Comparison of ENCODE assay signal across 1 cellular context in genomic region chr14:81400852-81401251, GRCh38.
TF ChIP-seq lines count a peak whose summit lies in the region.

No MANE protein-coding gene starts in this region.

TF ChIP-seq in HepG2, 621 proteins besides CTCF, POLR2A, EP300 and RAD21 (continued from another document):
- TF ChIP-seq ZNF646 (CRISPR knock-in tag; IDR thresholded peaks at IDR 0.05) (no peak), NFIC (IDR thresholded peaks at IDR 0.05; ENCODE audit: low read length) (no peak), IKZF5 (CRISPR knock-in tag; IDR thresholded peaks at IDR 0.05) (no peak), ZNF816 (CRISPR knock-in tag; IDR thresholded peaks at IDR 0.05; ENCODE audit: borderline replicate concordance) (no peak), ZNF773 (CRISPR knock-in tag; IDR thresholded peaks at IDR 0.05; ENCODE audit: borderline replicate concordance) (no peak)
